ENCODE assay signal across 10 cellular contexts in the genomic region with DNA sequence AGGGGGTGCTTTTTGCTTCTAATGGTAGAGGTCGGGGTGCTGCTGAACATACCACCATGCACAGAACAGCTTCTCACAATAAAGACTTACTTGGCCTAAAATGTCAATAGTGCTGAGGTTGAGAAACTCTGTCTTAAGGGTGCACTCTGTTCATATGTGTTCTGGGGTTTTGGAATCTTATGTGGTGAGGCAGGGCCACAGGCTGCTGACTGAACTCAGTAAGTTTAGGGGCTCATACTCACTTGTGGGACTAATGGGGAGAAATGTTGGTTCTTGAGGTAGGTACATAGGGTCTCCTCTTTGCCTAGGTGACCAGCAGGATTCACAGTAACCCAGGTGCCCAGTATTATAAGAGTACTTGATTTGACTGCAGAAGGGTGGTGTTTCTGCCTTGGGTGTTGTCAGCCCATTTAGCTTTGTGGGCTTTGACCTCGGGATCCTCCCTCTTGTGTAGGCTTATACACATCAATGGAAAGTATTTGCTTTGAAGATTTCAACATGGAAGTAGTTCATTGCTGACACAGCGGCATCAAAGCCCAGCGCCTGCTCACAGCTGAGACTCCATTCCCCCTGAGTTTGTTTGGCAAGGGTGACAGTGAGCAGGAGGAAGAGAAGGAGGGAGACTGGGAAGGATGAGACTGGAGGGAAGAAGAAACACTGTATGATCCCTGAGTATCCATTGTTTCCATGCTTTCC. TPM values are rescaled to one million over a fixed set of nuclear protein-coding genes. Genes with fewer than 3 reads are reported as not detected.
DNase-seq lines count a peak whose midpoint lies in the region; ATAC-seq and TF ChIP-seq lines count a peak whose summit lies in the region.
"Had no signal": no experiment of that assay in that cellular context is flagged by ENCODE, and none has a peak within 500 bp of the region (broad histone marks: within the 10 kb centered on the region; RNA-seq: fewer than 3 reads in every experiment).

No MANE protein-coding gene starts in this region.

- peaks cover 52% of the 10 kb centered on the region for H3K36me3 Mint-ChIP-seq in activated naive CD4-positive, alpha-beta T cell treated with anti-CD3 and anti-CD28 coated beads for 36 hours (ENCODE audit: low read depth)
- H3K36me3 Mint-ChIP-seq in chondrocyte (ENCODE audit: low read depth): peaks cover 14% of the 10 kb centered on the region

- CTCF ChIA-PET in activated naive CD4-positive, alpha-beta T cell treated with anti-CD3 and anti-CD28 coated beads for 36 hours (lab: Charles Lee): interaction anchor here (1.0 to 3.1 kb wide), 3 partner anchors 12 to 30 kb away, joined by 3 to 14 read pairs (median 3); a partner anchor contains a TSS

- H3K4me1 Mint-ChIP-seq in activated naive CD4-positive, alpha-beta T cell treated with anti-CD3 and anti-CD28 coated beads for 36 hours (ENCODE audit: low read depth): peaks cover 74% of the 10 kb centered on the region
- H3K4me1 Mint-ChIP-seq in chondrocyte (ENCODE audit: low read depth): peaks cover 6% of the 10 kb centered on the region
- peaks cover 74% of the 10 kb centered on the region for H3K4me1 Mint-ChIP-seq in stimulated activated naive CD8-positive, alpha-beta T cell treated with anti-CD3 and anti-CD28 coated beads, Interleukin-15, amount 100 ng/mL, for 72 hours

- ATAC-seq in stimulated activated naive CD8-positive, alpha-beta T cell treated with anti-CD3 and anti-CD28 coated beads, Interleukin-15, amount 100 ng/mL, for 72 hours: peak; percentile 77

- H3K9me3 Mint-ChIP-seq in activated naive CD4-positive, alpha-beta T cell treated with anti-CD3 and anti-CD28 coated beads for 36 hours: no peaks in the 10 kb centered on the region
- no peaks in the 10 kb centered on the region for H3K9me3 Mint-ChIP-seq in chondrocyte (ENCODE audit: low read depth)
- H3K9me3 Mint-ChIP-seq in stimulated activated naive CD8-positive, alpha-beta T cell treated with anti-CD3 and anti-CD28 coated beads, Interleukin-15, amount 100 ng/mL, for 72 hours: no peaks in the 10 kb centered on the region

- intact Hi-C loops in activated naive CD4-positive, alpha-beta T cell treated with anti-CD3 and anti-CD28 coated beads for 36 hours (cut with micrococcal nuclease): no loop called here

- peak; percentile 43 for DNase-seq in activated naive CD4-positive, alpha-beta T cell treated with anti-CD3 and anti-CD28 coated beads for 36 hours
- no peak for DNase-seq in activated naive CD4-positive, alpha-beta T cell treated with Interleukin-2 at 50 U/mL for 16 hours
- peak; percentile 33 for DNase-seq in activated CD4-positive, alpha-beta T cell treated with anti-CD3 and anti-CD28 coated beads for 48 hours
- DNase-seq in chondrocyte (ENCODE audit: low spot score): no peak
- DNase-seq in stimulated activated naive CD8-positive, alpha-beta T cell treated with anti-CD3 and anti-CD28 coated beads, Interleukin-15, amount 100 ng/mL, for 72 hours: no peak
- no peak for DNase-seq in DMS153 treated with DMSO at 0.1 percent for 48 hours (lab: John Stamatoyannopoulos, UW; ENCODE audit: unreplicated experiment)
- no peak for DNase-seq in nucleus accumbens (lab: John Stamatoyannopoulos, UW)
- no peak for DNase-seq in NCI-H146 treated with DMSO at 0.1 percent for 48 hours (lab: John Stamatoyannopoulos, UW; ENCODE audit: unreplicated experiment)
- DNase-seq: OCI-M1 had no signal

- H3K27me3 Mint-ChIP-seq in activated naive CD4-positive, alpha-beta T cell treated with anti-CD3 and anti-CD28 coated beads for 36 hours (ENCODE audit: low read depth): no peaks in the 10 kb centered on the region
- H3K27me3 Mint-ChIP-seq in chondrocyte (ENCODE audit: low read depth): no peaks in the 10 kb centered on the region
- H3K27me3 Mint-ChIP-seq in stimulated activated naive CD8-positive, alpha-beta T cell treated with anti-CD3 and anti-CD28 coated beads, Interleukin-15, amount 100 ng/mL, for 72 hours: no peaks in the 10 kb centered on the region

- TF ChIP-seq CTCF in chondrocyte (IDR thresholded peaks at IDR 0.05): no peak

- no peak overlapping the region for H3K4me3 Mint-ChIP-seq in activated naive CD4-positive, alpha-beta T cell treated with anti-CD3 and anti-CD28 coated beads for 36 hours
- no peak overlapping the region for H3K4me3 Mint-ChIP-seq in chondrocyte (ENCODE audit: unreplicated experiment)
- peak overlapping the region; percentile 21 to 53 for H3K4me3 Mint-ChIP-seq in stimulated activated naive CD8-positive, alpha-beta T cell treated with anti-CD3 and anti-CD28 coated beads, Interleukin-15, amount 100 ng/mL, for 72 hours

- peak overlapping the region; percentile 92 for H3K27ac Mint-ChIP-seq in activated naive CD4-positive, alpha-beta T cell treated with anti-CD3 and anti-CD28 coated beads for 36 hours
- H3K27ac Mint-ChIP-seq in chondrocyte (ENCODE audit: unreplicated experiment): peak overlapping the region; percentile 42
- peak overlapping the region; percentile 27 to 79 for H3K27ac Mint-ChIP-seq in stimulated activated naive CD8-positive, alpha-beta T cell treated with anti-CD3 and anti-CD28 coated beads, Interleukin-15, amount 100 ng/mL, for 72 hours

RNA-seq across cellular contexts. Expression of a gene that starts 17.2 kb away (rescaled TPM):
- 10 to 100 TPM; 79.4 to 83.4 TPM for total RNA-seq in activated naive CD4-positive, alpha-beta T cell treated with anti-CD3 and anti-CD28 coated beads for 36 hours
- 49.5 to 57.3 TPM (median 55.9 TPM) in 3 replicates for total RNA-seq in chondrocyte

RNA-seq across cellular contexts. Expression of a gene that starts 29.2 kb away (rescaled TPM):
- 10 to 100 TPM; 23.0 to 26.4 TPM for total RNA-seq in activated naive CD4-positive, alpha-beta T cell treated with anti-CD3 and anti-CD28 coated beads for 36 hours
- 9.5 to 12.7 TPM (median 11.8 TPM) in 3 replicates for total RNA-seq in chondrocyte

RNA-seq across cellular contexts. Expression of a gene that starts 29.3 kb away (rescaled TPM):
- total RNA-seq in activated naive CD4-positive, alpha-beta T cell treated with anti-CD3 and anti-CD28 coated beads for 36 hours: 10 to 100 TPM; 51.6 to 52.4 TPM
- total RNA-seq in chondrocyte: 25.1 to 41.8 TPM (median 26.7 TPM) in 3 replicates

RNA-seq across cellular contexts. Expression of a gene that starts 36.3 kb away (rescaled TPM):
- 1 to 10 TPM; 4.2 to 5.4 TPM for total RNA-seq in activated naive CD4-positive, alpha-beta T cell treated with anti-CD3 and anti-CD28 coated beads for 36 hours
- total RNA-seq in chondrocyte: 24.5 to 29.6 TPM (median 28.0 TPM) in 3 replicates

RNA-seq across cellular contexts. Expression of a gene that starts 45.6 kb away (rescaled TPM):
- under 1 TPM; 0.21 to 0.35 TPM for total RNA-seq in activated naive CD4-positive, alpha-beta T cell treated with anti-CD3 and anti-CD28 coated beads for 36 hours
- 0.42 to 0.44 TPM in 2 of 3 replicates, not detected in the other for total RNA-seq in chondrocyte
- total RNA-seq: T-helper 1 cell treated with Interleukin-12 subunit alpha and Interleukin-12 subunit beta and Interleukin-4 antibody, amounts not matched to agents 30 ng/mL and 1 ng/mL, for 36 hours had no signal

Comparison
In these comparisons a context has a peak if more than half of its experiments do, and no peak if none do; other contexts are left out.
1. DNase-seq: peak in activated naive CD4-positive, alpha-beta T cell treated with anti-CD3 and anti-CD28 coated beads for 36 hours (single experiment) and activated CD4-positive, alpha-beta T cell treated with anti-CD3 and anti-CD28 coated beads for 48 hours (single experiment); none in activated naive CD4-positive, alpha-beta T cell treated with Interleukin-2 at 50 U/mL for 16 hours (single experiment), chondrocyte (single experiment), stimulated activated naive CD8-positive, alpha-beta T cell treated with anti-CD3 and anti-CD28 coated beads, Interleukin-15, amount 100 ng/mL, for 72 hours (0 of 2), DMS153 treated with DMSO at 0.1 percent for 48 hours (single experiment), nucleus accumbens (0 of 56) and NCI-H146 treated with DMSO at 0.1 percent for 48 hours (single experiment).
2. H3K27ac Mint-ChIP-seq: peak in every context shown above with its lines; median percentile 92 in activated naive CD4-positive, alpha-beta T cell treated with anti-CD3 and anti-CD28 coated beads for 36 hours; 53 in stimulated activated naive CD8-positive, alpha-beta T cell treated with anti-CD3 and anti-CD28 coated beads, Interleukin-15, amount 100 ng/mL, for 72 hours; 42 in chondrocyte.
3. H3K4me3 Mint-ChIP-seq: peak in stimulated activated naive CD8-positive, alpha-beta T cell treated with anti-CD3 and anti-CD28 coated beads, Interleukin-15, amount 100 ng/mL, for 72 hours (2 of 2); none in activated naive CD4-positive, alpha-beta T cell treated with anti-CD3 and anti-CD28 coated beads for 36 hours (single experiment) and chondrocyte (single experiment).